15 cellular contexts compared by ENCODE assay signal in the genomic region with DNA sequence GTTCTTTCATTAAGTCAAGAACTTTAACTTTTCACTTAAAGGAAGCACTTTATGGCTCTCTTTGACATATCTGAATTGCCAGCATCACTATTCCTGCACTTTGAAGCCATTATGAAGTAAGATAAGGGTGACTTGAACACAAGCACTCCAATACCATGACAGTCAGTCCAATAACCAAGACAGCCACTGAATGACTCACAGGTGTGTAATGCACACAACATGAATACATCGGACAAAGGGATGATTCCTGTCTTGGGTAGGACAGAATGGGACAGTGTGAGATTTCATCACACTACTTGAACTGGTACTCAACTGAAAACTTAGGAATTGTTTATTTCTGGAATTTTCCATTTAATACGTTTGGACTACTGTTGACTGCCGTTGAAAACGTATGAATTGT.
"Had no signal": no experiment of that assay in that cellular context is flagged by ENCODE, and none has a peak within 500 bp of the region (broad histone marks: within the 10 kb centered on the region; RNA-seq: fewer than 3 reads in every experiment).

No MANE protein-coding gene starts in this region.

- H3K9me3 ChIP-seq: gastrocnemius medialis, left lung, spleen, stomach, testis, upper lobe of right lung had no signal

- FAIRE-seq: keratinocyte had no signal

- DNase-seq: activated CD4-positive, alpha-beta T cell treated with anti-CD3 and anti-CD28 coated beads, Interleukin-2, amount 10 ng/mL, durations not matched to agents 7 days and 5 days; activated CD8-positive, alpha-beta memory T cell treated with anti-CD3 and anti-CD28 coated beads, Interleukin-2, amount 50 U/mL, for 48 hours; activated gamma-delta T cell treated with Interleukin-2 at 50 U/mL for 16 hours; amniotic stem cell; cerebellar nuclear complex; effector memory CD4-positive, alpha-beta T cell; gastrocnemius medialis; left lung; nucleus accumbens; right cardiac atrium; spleen; stomach; testis; upper lobe of right lung had no signal

- H3K4me1 ChIP-seq: gastrocnemius medialis, spleen, stomach, testis, upper lobe of right lung had no signal

- H3K36me3 ChIP-seq: gastrocnemius medialis, left lung, spleen, stomach, upper lobe of right lung had no signal

- H3K4me3 ChIP-seq: gastrocnemius medialis, left lung, spleen, stomach, testis, upper lobe of right lung had no signal

- ATAC-seq: gastrocnemius medialis, left lung, right cardiac atrium, upper lobe of right lung had no signal

- H3K27ac ChIP-seq: gastrocnemius medialis, left lung, spleen, stomach, testis, upper lobe of right lung had no signal

- H3K27me3 ChIP-seq: gastrocnemius medialis, left lung, spleen, stomach, testis, upper lobe of right lung had no signal
